23 cellular contexts compared by ENCODE assay signal in genomic region chr5:53350408-53350807, GRCh38.
DNase-seq lines count a peak whose midpoint lies in the region; ATAC-seq and TF ChIP-seq lines count a peak whose summit lies in the region.
"Had no signal": no experiment of that assay in that cellular context is flagged by ENCODE, and none has a peak within 500 bp of the region (broad histone marks: within the 10 kb centered on the region; RNA-seq: fewer than 3 reads in every experiment).

No MANE protein-coding gene starts in this region.

- H3K4me3 ChIP-seq in PC-3 (ENCODE audit: low read length) = no peak overlapping the region
- H3K4me3 ChIP-seq: BLaER1 had no signal

- CTCF ChIA-PET in PC-3 (lab: Charles Lee) = interaction anchor here (0.5 kb wide), 1 partner anchor 76 kb away, joined by 6 read pairs; no protein-coding TSS in a partner anchor

- no peaks in the 10 kb centered on the region for H3K27me3 ChIP-seq in PC-3 (ENCODE audit: low read length)
- H3K27me3 ChIP-seq: BLaER1 had no signal

- H4K20me1 ChIP-seq in PC-3 (ENCODE audit: low read length) = no peaks in the 10 kb centered on the region
- H4K20me1 ChIP-seq: BLaER1 had no signal

- H3F3A ChIP-seq in PC-3 (ENCODE audit: low read length, unreplicated experiment) = no peaks in the 10 kb centered on the region

- H3K4me1 ChIP-seq in PC-3 (ENCODE audit: insufficient read depth, low read length) = peaks cover 31% of the 10 kb centered on the region
- H3K4me1 ChIP-seq: BLaER1 had no signal

- 0 out of 2 replicates have a peak overlapping the region, but pooled peaks have one; percentile 9 for H3K4me2 ChIP-seq in PC-3 (ENCODE audit: low read length)
- H3K4me2 ChIP-seq: BLaER1 had no signal

- BruUV-seq in PC-3 (replicated peaks; lab: Mats Ljungman, UMichigan) = TSS peak; percentile 16

- TF ChIP-seq CTCF in PC-3 (conservative IDR thresholded peaks at IDR 0.05; ENCODE audit: low read depth, low read length) (no peak), nephron progenitor cell (IDR thresholded peaks at IDR 0.05) (no peak)

- intact Hi-C loops in PC-3 (cut with micrococcal nuclease) = loop anchor here (10.0 kb wide), 1 partner anchor 254 kb away; no protein-coding TSS in a partner anchor

- H2AFZ ChIP-seq in PC-3 (ENCODE audit: low read length) = no peak overlapping the region

- no peak overlapping the region for H3K4me3 Mint-ChIP-seq in nephron progenitor cell
- H3K4me3 Mint-ChIP-seq: CD4-positive, alpha-beta T cell; H9 had no signal

- H3K27ac ChIP-seq in PC-3 (ENCODE audit: low read length) (peak overlapping the region; percentile 100), epithelial cell of prostate (peak overlapping the region; percentile 100)
- H3K27ac ChIP-seq: BLaER1, HL-60 had no signal

- peaks cover 4% of the 10 kb centered on the region for H3K4me1 Mint-ChIP-seq in nephron progenitor cell

- H3K36me3 ChIP-seq in PC-3 (ENCODE audit: low read depth, low read length) = no peaks in the 10 kb centered on the region
- H3K36me3 ChIP-seq: BLaER1 had no signal

- peak overlapping the region; percentile 27 for H3K27ac Mint-ChIP-seq in nephron progenitor cell
- H3K27ac Mint-ChIP-seq: CD4-positive, alpha-beta T cell had no signal

- no peaks in the 10 kb centered on the region for H3K9me3 ChIP-seq in PC-3 (ENCODE audit: low read length)
- H3K9me3 ChIP-seq: BLaER1 had no signal

- H3K9ac ChIP-seq in PC-3 (ENCODE audit: low read length) = peak overlapping the region; percentile 62
- H3K9ac ChIP-seq: BLaER1 had no signal

- ATAC-seq in PC-3 = no peak
- no peak for ATAC-seq in GM18870 (IDR thresholded peaks at IDR 0.05; ENCODE audit: unreplicated experiment)
- ATAC-seq: HepG2 had no signal

- H3K36me3 Mint-ChIP-seq in nephron progenitor cell (ENCODE audit: low read depth) = no peaks in the 10 kb centered on the region

- POLR2A ChIA-PET in PC-3 (lab: Charles Lee; ENCODE audit: unreplicated experiment) = interaction anchor here (0.6 to 0.7 kb wide), 3 partner anchors 11 to 884 kb away, joined by 3 to 9 read pairs (median 5); no protein-coding TSS in a partner anchor

- H3K9me3 Mint-ChIP-seq in nephron progenitor cell = peaks cover 4% of the 10 kb centered on the region
- H3K9me3 Mint-ChIP-seq: CD4-positive, alpha-beta T cell had no signal

- peak; percentile 3 for DNase-seq in Ammon's horn (ENCODE audit: low spot score)
- DNase-seq in PC-3 = no peak
- no peak for DNase-seq in epithelial cell of prostate (ENCODE audit: low read depth, low spot score)
- DNase-seq in nephron progenitor cell = no peak
- DNase-seq in activated T-cell treated with anti-CD3 and anti-CD28 coated beads, Interleukin-2, amount 50 U/mL, for 48 hours = no peak
- DNase-seq in HCEC 1CT = no peak
- DNase-seq in retina = no peak
- DNase-seq: CD4-positive, alpha-beta T cell; COR-L47; DMS79; H9; KBM-7; NCI-H1105; NCI-H146; NCI-H2029; NCI-H226; NCI-H510A treated with DMSO at 0.1 percent for 48 hours; NCI-H774; SHP77 had no signal

- no peaks in the 10 kb centered on the region for H3K79me2 ChIP-seq in PC-3 (ENCODE audit: low read length)

- H3K9me2 ChIP-seq in PC-3 (replicated peaks; ENCODE audit: low read length) = no peaks in the 10 kb centered on the region

- H3K27me3 Mint-ChIP-seq in nephron progenitor cell (ENCODE audit: low read depth, poor library complexity) = peaks cover 3% of the 10 kb centered on the region
